14 cellular contexts compared by ENCODE assay signal in the genomic region with DNA sequence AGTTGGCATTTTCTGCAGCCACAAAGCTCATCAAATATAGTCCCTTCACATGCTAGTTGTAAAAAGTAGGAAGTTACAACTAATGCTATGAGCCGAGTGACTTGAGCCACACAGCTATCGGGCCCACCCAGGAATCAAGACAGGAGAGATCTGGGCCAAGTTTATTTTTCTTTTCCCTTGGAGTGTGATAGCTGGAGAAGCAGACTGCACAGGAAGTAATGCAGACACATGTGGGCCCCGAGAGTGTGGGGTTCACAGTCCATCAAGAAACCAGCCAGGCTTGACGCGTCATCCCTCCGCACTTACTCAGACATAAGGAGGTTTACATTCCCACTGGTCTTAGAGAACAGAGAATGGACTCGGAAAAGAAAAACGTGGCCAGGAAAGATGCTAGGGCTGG.
DNase-seq lines count a peak whose midpoint lies in the region; TF ChIP-seq lines count a peak whose summit lies in the region.
"Had no signal": no experiment of that assay in that cellular context is flagged by ENCODE, and none has a peak within 500 bp of the region (broad histone marks: within the 10 kb centered on the region; RNA-seq: fewer than 3 reads in every experiment).

No MANE protein-coding gene starts in this region.

- intact Hi-C loops in posterior vena cava (cut with DNase I), result no loop called here
- intact Hi-C loops in PC-9 (cut with micrococcal nuclease; ENCODE audit: unreplicated experiment), result no loop called here

- DNase-seq in CMK (ENCODE audit: low read depth), result peak; percentile 45
- peak; percentile 1 for DNase-seq in NOMO-1 treated with dmso at 0.1 percent for 144 hours (lab: John Stamatoyannopoulos, UW; ENCODE audit: unreplicated experiment)
- peak; percentile 71 for DNase-seq in fibroblast of peridontal ligament (ENCODE audit: extremely low read depth)
- peak; percentile 96 for DNase-seq in non-pigmented ciliary epithelial cell (ENCODE audit: low read depth)
- DNase-seq in central memory CD4-positive, alpha-beta T cell, result no peak
- no peak for DNase-seq in posterior vena cava (ENCODE audit: low spot score)
- DNase-seq in PC-9, result no peak
- DNase-seq in NCI-H2227 treated with DMSO at 0.1 percent for 48 hours (lab: John Stamatoyannopoulos, UW), result no peak
- DNase-seq: activated CD8-positive, alpha-beta T cell treated with anti-CD3 and anti-CD28 coated beads for 36 hours; KG1; NCI-H146; NCI-H524 treated with DMSO at 0.1 percent for 48 hours; psoas muscle had no signal

- H4K20me1 ChIP-seq in PC-9 (ENCODE audit: insufficient read depth), result no peaks in the 10 kb centered on the region

- H3K36me3 ChIP-seq in PC-9 (ENCODE audit: low read depth), result no peaks in the 10 kb centered on the region

- H3K4me2 ChIP-seq in PC-9, result no peak overlapping the region

- H3K79me2 ChIP-seq in PC-9 (ENCODE audit: low read depth), result no peaks in the 10 kb centered on the region

- H3K27me3 ChIP-seq in PC-9 (ENCODE audit: insufficient read depth, low read depth), result peaks cover 14% of the 10 kb centered on the region

- H3K27ac ChIP-seq in PC-9, result no peak overlapping the region
- H3K27ac ChIP-seq: psoas muscle had no signal

- no peaks in the 10 kb centered on the region for H3K9me2 ChIP-seq in PC-9 (ENCODE audit: insufficient read depth)

- TF ChIP-seq CTCF in PC-9 (conservative IDR thresholded peaks at IDR 0.05), result no peak

- POLR2A ChIA-PET in PC-9 (lab: Charles Lee; ENCODE audit: unreplicated experiment), result no interaction called here

- no peaks in the 10 kb centered on the region for H3K4me1 ChIP-seq in PC-9 (replicated peaks; ENCODE audit: insufficient read depth)
- H3K4me1 ChIP-seq: psoas muscle had no signal

- H3K4me3 ChIP-seq in PC-9, result no peak overlapping the region
- H3K4me3 ChIP-seq: mucosa of descending colon, psoas muscle had no signal

- CTCF ChIA-PET in PC-9 (lab: Charles Lee), result no interaction called here

- no TSS peak for BruUV-seq in PC-9 (replicated peaks; lab: Mats Ljungman, UMichigan)

- no peak overlapping the region for H2AFZ ChIP-seq in PC-9

- H3F3A ChIP-seq in PC-9 (ENCODE audit: insufficient read depth, low read depth), result no peaks in the 10 kb centered on the region

- H3K9me3 ChIP-seq in PC-9 (ENCODE audit: insufficient read depth, low read depth), result no peaks in the 10 kb centered on the region
- H3K9me3 ChIP-seq: psoas muscle had no signal

Comparison
In these comparisons a context has a peak if more than half of its experiments do, and no peak if none do; other contexts are left out.
1. DNase-seq: peak in CMK (single experiment), NOMO-1 treated with dmso at 0.1 percent for 144 hours (single experiment), fibroblast of peridontal ligament (single experiment) and non-pigmented ciliary epithelial cell (single experiment); none in central memory CD4-positive, alpha-beta T cell (single experiment), posterior vena cava (single experiment), PC-9 (0 of 2) and NCI-H2227 treated with DMSO at 0.1 percent for 48 hours (single experiment).